ENCODE assay signal across 9 cellular contexts in the genomic region with DNA sequence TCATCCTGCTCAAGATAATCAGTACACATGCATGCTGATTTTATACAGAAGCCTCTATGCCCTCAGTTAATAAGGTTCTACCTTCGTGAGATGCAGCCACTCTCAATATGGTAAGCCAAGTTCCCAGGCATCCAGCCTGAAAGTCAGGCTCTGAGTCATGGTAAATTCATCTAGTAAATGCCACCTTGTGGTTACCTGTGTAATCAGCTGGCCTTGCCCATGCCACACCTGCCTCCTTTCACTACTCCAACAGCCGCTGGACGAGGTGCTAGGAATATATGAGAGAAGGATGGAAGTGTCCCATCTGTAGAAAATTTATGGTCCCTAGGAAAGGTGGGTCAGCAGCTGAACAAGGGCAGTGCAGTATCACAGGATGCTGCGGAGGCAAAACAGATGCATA.
DNase-seq lines count a peak whose midpoint lies in the region; ATAC-seq and TF ChIP-seq lines count a peak whose summit lies in the region.
"Had no signal": no experiment of that assay in that cellular context is flagged by ENCODE, and none has a peak within 500 bp of the region (broad histone marks: within the 10 kb centered on the region; RNA-seq: fewer than 3 reads in every experiment).

No MANE protein-coding gene starts in this region.

- DNase-seq in ACHN: peak; percentile 45
- DNase-seq in HT-29 (ENCODE audit: low spot score): peak; percentile 96
- no peak for DNase-seq in WERI-Rb-1
- peak; percentile 82 for DNase-seq in kidney tubule cell (ENCODE audit: low spot score)
- no peak for DNase-seq in epidermal melanocyte (ENCODE audit: insufficient read length, low spot score)
- DNase-seq in stimulated activated CD4-positive, alpha-beta T cell treated with anti-CD3 and anti-CD28 coated beads, Interleukin-1b, Interleukin-23, amount 100 ng/mL, for 48 hours: no peak
- no peak for DNase-seq in retina

- H3K4me3 ChIP-seq in WERI-Rb-1 (ENCODE audit: low read depth, low read length): no peak overlapping the region

- ATAC-seq in GM21381 (IDR thresholded peaks at IDR 0.05; ENCODE audit: unreplicated experiment): no peak
- ATAC-seq: activated T-cell treated with anti-CD3 and anti-CD28 coated beads, Interleukin-2, amount 50 U/mL, for 72 hours had no signal

- no peaks in the 10 kb centered on the region for H3K9me3 ChIP-seq in WERI-Rb-1 (ENCODE audit: severe bottlenecking)

- H3K27me3 ChIP-seq in WERI-Rb-1 (ENCODE audit: insufficient read depth, low read depth, severe bottlenecking): no peaks in the 10 kb centered on the region

- in situ Hi-C loops in ACHN (cut with HindIII; ENCODE audit: low pct_ligation_motif_present, low pct_unique_long_range_greater_than_20kb, low sequenced_read_pairs): no loop called here

- no peaks in the 10 kb centered on the region for H3K36me3 ChIP-seq in WERI-Rb-1

- peak; percentile 11; the same call in 1 of the 2 replicates for TF ChIP-seq CTCF in WERI-Rb-1 (IDR thresholded peaks at IDR 0.05; ENCODE audit: low read depth, low read length)

- no peak overlapping the region for H3K27ac ChIP-seq in WERI-Rb-1

Comparison
In these comparisons a context has a peak if more than half of its experiments do, and no peak if none do; other contexts are left out.
1. DNase-seq: peak in ACHN (single experiment), HT-29 (single experiment) and kidney tubule cell (single experiment); none in WERI-Rb-1 (single experiment), epidermal melanocyte (single experiment), stimulated activated CD4-positive, alpha-beta T cell treated with anti-CD3 and anti-CD28 coated beads, Interleukin-1b, Interleukin-23, amount 100 ng/mL, for 48 hours (single experiment) and retina (single experiment).